ENCODE assay signal across 8 cellular contexts in genomic region chr5:180860887-180861822, GRCh38. TPM values are rescaled to one million over a fixed set of nuclear protein-coding genes. Genes with fewer than 3 reads are reported as not detected.
DNase-seq lines count a peak whose midpoint lies in the region; ATAC-seq and TF ChIP-seq lines count a peak whose summit lies in the region.

TSS of gene ZFP62 (minus strand) at chr5:180861276. CDS start at chr5:180861219, 57 bp downstream.

- peak within 1 kb of the TSS; percentile 91 for H3K4me3 Mint-ChIP-seq in activated T-helper 17 cell treated with anti-CD3 and anti-CD28 coated beads, Interleukin-2, amount 50 U/mL, for 72 hours
- peak within 1 kb of the TSS; percentile 94 for H3K4me3 Mint-ChIP-seq in natural killer cell treated with Interleukin-12 subunit alpha and Interleukin-12 subunit beta and Interleukin-15 and Interleukin-18, amount 100 ng/mL, for 72 hours

- DNase-seq in EH (ENCODE audit: low read depth) (peak; percentile 90), GOT3 (lab: John Stamatoyannopoulos, UW) (peak; percentile 81), LHCN-M2 (ENCODE audit: low read depth) (peak; percentile 88), RWPE1 (ENCODE audit: low spot score) (peak; percentile 94), fibroblast of peridontal ligament (ENCODE audit: extremely low read depth) (peak; percentile 83)
- DNase-seq in natural killer cell treated with Interleukin-12 subunit alpha and Interleukin-12 subunit beta and Interleukin-15 and Interleukin-18, amount 100 ng/mL, for 72 hours (ENCODE audit: low spot score) = peak; percentile 92
- peak; percentile 85 for DNase-seq in stimulated activated naive CD4-positive, alpha-beta T cell treated with Interleukin-2 at 50 U/mL for 16 hours (lab: John Stamatoyannopoulos, UW)

- peak within 1 kb of the TSS; percentile 89 for H3K27ac Mint-ChIP-seq in activated T-helper 17 cell treated with anti-CD3 and anti-CD28 coated beads, Interleukin-2, amount 50 U/mL, for 72 hours
- H3K27ac Mint-ChIP-seq in natural killer cell treated with Interleukin-12 subunit alpha and Interleukin-12 subunit beta and Interleukin-15 and Interleukin-18, amount 100 ng/mL, for 72 hours = peak within 1 kb of the TSS; percentile 72 to 81

- CTCF ChIA-PET in RWPE1 (lab: Yijun Ruan, JAX) = interaction anchor here (1.3 kb wide), 1 partner anchor 8 kb away, joined by 3 read pairs; no protein-coding TSS in a partner anchor

- peaks cover 21% of the 10 kb centered on the region for H3K4me1 Mint-ChIP-seq in activated T-helper 17 cell treated with anti-CD3 and anti-CD28 coated beads, Interleukin-2, amount 50 U/mL, for 72 hours
- H3K4me1 Mint-ChIP-seq in natural killer cell treated with Interleukin-12 subunit alpha and Interleukin-12 subunit beta and Interleukin-15 and Interleukin-18, amount 100 ng/mL, for 72 hours (ENCODE audit: low read depth in 2 of 2) = peaks cover 13 to 19% of the 10 kb centered on the region in 2 donors

- peak; percentile 23; the same call in 1 of the 2 replicates for TF ChIP-seq CTCF in RWPE1 (conservative IDR thresholded peaks at IDR 0.05; ENCODE audit: low read depth)

- peak; percentile 86 for ATAC-seq in activated T-helper 17 cell treated with anti-CD3 and anti-CD28 coated beads, Interleukin-2, amount 50 U/mL, for 72 hours (replicated peaks)
- ATAC-seq in natural killer cell treated with Interleukin-12 subunit alpha and Interleukin-12 subunit beta and Interleukin-15 and Interleukin-18, amount 100 ng/mL, for 72 hours = peak; percentile 97

- peaks cover 24% of the 10 kb centered on the region for H3K36me3 Mint-ChIP-seq in activated T-helper 17 cell treated with anti-CD3 and anti-CD28 coated beads, Interleukin-2, amount 50 U/mL, for 72 hours (ENCODE audit: low read depth)
- H3K36me3 Mint-ChIP-seq in natural killer cell treated with Interleukin-12 subunit alpha and Interleukin-12 subunit beta and Interleukin-15 and Interleukin-18, amount 100 ng/mL, for 72 hours = peaks cover under 1% of the 10 kb centered on the region

- no peaks in the 10 kb centered on the region for H3K9me3 Mint-ChIP-seq in activated T-helper 17 cell treated with anti-CD3 and anti-CD28 coated beads, Interleukin-2, amount 50 U/mL, for 72 hours
- H3K9me3 Mint-ChIP-seq in natural killer cell treated with Interleukin-12 subunit alpha and Interleukin-12 subunit beta and Interleukin-15 and Interleukin-18, amount 100 ng/mL, for 72 hours = no peaks in the 10 kb centered on the region

- POLR2A ChIA-PET in RWPE1 (lab: Yijun Ruan, JAX; ENCODE audit: low non-redundant PET) = interaction anchor here (1.0 kb wide), 1 partner anchor 30 kb away, joined by 3 read pairs; no protein-coding TSS in a partner anchor

- peak within 1 kb of the TSS; percentile 95 for H3K27ac ChIP-seq in RWPE1

- no peaks in the 10 kb centered on the region for H3K27me3 Mint-ChIP-seq in activated T-helper 17 cell treated with anti-CD3 and anti-CD28 coated beads, Interleukin-2, amount 50 U/mL, for 72 hours
- peaks cover 0 to 8% of the 10 kb centered on the region in 2 donors for H3K27me3 Mint-ChIP-seq in natural killer cell treated with Interleukin-12 subunit alpha and Interleukin-12 subunit beta and Interleukin-15 and Interleukin-18, amount 100 ng/mL, for 72 hours

RNA-seq across cellular contexts. Expression of gene ZFP62, which starts in this region (rescaled TPM):
- total RNA-seq in LHCN-M2 (2014; rRNA removed) = 17.3 and 18.0 TPM in 2 replicates
- polyA plus RNA-seq in LHCN-M2 (2012) = 8.3 TPM
- 10 to 100 TPM; 16.6 to 20.8 TPM for total RNA-seq in activated T-helper 17 cell treated with anti-CD3 and anti-CD28 coated beads, Interleukin-2, amount 50 U/mL, for 72 hours
- 10 to 100 TPM; 17.5 to 21.7 TPM for total RNA-seq in natural killer cell treated with Interleukin-12 subunit alpha and Interleukin-12 subunit beta and Interleukin-15 and Interleukin-18, amount 100 ng/mL, for 72 hours

Comparison
In these comparisons a context has a peak if more than half of its experiments do, and no peak if none do; other contexts are left out.
1. Peak in every context shown above with its lines: DNase-seq, ATAC-seq and H3K27ac ChIP-seq.